16 cellular contexts compared by ENCODE assay signal in genomic region chr12:117089463-117089862, GRCh38. TPM values are rescaled to one million over a fixed set of nuclear protein-coding genes. Genes with fewer than 3 reads are reported as not detected.
A peak's percentile ranks its signal among the peaks of the same experiment; 100 is the strongest.
DNase-seq lines count a peak whose midpoint lies in the region; ATAC-seq, FAIRE-seq and TF ChIP-seq lines count a peak whose summit lies in the region.
"Had no signal": no experiment of that assay in that cellular context is flagged by ENCODE, and none has a peak within 500 bp of the region (broad histone marks: within the 10 kb centered on the region; RNA-seq: fewer than 3 reads in every experiment).

No MANE protein-coding gene starts in this region.

- CTCF ChIA-PET in A549 (lab: Yijun Ruan, JAX), result interaction anchor here (1.8 to 2.4 kb wide), 2 partner anchors 18 to 30 kb away, joined by 3 to 8 read pairs; no protein-coding TSS in a partner anchor
- CTCF ChIA-PET in Calu3 (lab: Charles Lee), result interaction anchor here (1.9 kb wide), 1 partner anchor 11 kb away, joined by 5 read pairs; no protein-coding TSS in a partner anchor
- CTCF ChIA-PET in K562 (lab: Yijun Ruan, JAX; ENCODE audit: low intra/inter-chr PET ratio), result no interaction called here

- in situ Hi-C loops in K562 (cut with MboI), result no loop called here

- H3K4me1 Mint-ChIP-seq in Calu3 (ENCODE audit: low read depth, unreplicated experiment), result peaks cover 91% of the 10 kb centered on the region

- peaks cover 91% of the 10 kb centered on the region for H3K36me3 Mint-ChIP-seq in Calu3 (ENCODE audit: insufficient read depth, unreplicated experiment)
- H3K36me3 Mint-ChIP-seq: CD8-positive, alpha-beta T cell had no signal

- ATAC-seq in A549, result no peak
- ATAC-seq in K562, result no peak
- ATAC-seq in pancreas, result no peak
- ATAC-seq in GM18909 (IDR thresholded peaks at IDR 0.05; ENCODE audit: poor library complexity, unreplicated experiment), result no peak
- ATAC-seq: CD8-positive, alpha-beta T cell; GM12878 had no signal

- H3K27ac ChIP-seq in A549 (no peak overlapping the region), K562 (ENCODE audit: extremely low read depth, low read depth, low read length) (no peak overlapping the region), pancreas (peak overlapping the region in 3 of 4 donors; percentile 40 to 96 (median 95)), spleen (no peak overlapping the region)

- H3K4me1 ChIP-seq in A549, result peaks cover 21% of the 10 kb centered on the region
- peaks cover 9 to 24% of the 10 kb centered on the region in 2 experiments; a peak in 4 of 5 replicates for H3K4me1 ChIP-seq in K562 (replicated peaks in 1 of 2; ENCODE audit: control insufficient read depth in 2 of 2, insufficient read depth in 2 of 2, low read length in 2 of 2)
- H3K4me1 ChIP-seq in pancreas, result peaks cover 71 to 84% (median 75%) of the 10 kb centered on the region in 3 donors
- no peaks in the 10 kb centered on the region for H3K4me1 ChIP-seq in spleen
- H3K4me1 ChIP-seq: HAP-1 had no signal

- TF ChIP-seq CTCF in A549 (IDR thresholded peaks at IDR 0.05), result no peak
- no peak for TF ChIP-seq CTCF in Calu3 (IDR thresholded peaks at IDR 0.05; ENCODE audit: unreplicated experiment)
- TF ChIP-seq CTCF in K562 (IDR thresholded peaks at IDR 0.05 in 2 of 3, conservative IDR thresholded peaks at IDR 0.05 in 1 of 3; ENCODE audit: insufficient read depth in 2 of 3, low read depth in 1 of 3, low read length in 3 of 3), result no peak
- no peak for TF ChIP-seq CTCF in pancreas (IDR thresholded peaks at IDR 0.05)
- TF ChIP-seq CTCF in spleen (IDR thresholded peaks at IDR 0.05 in 8 of 11, conservative IDR thresholded peaks at IDR 0.05 in 3 of 11), result no peak

- H4K20me1 ChIP-seq in K562 (replicated peaks; ENCODE audit: control insufficient read depth, insufficient read depth, low read length), result peaks cover 8% of the 10 kb centered on the region

- H3K9me1 ChIP-seq in K562 (ENCODE audit: control insufficient read depth, insufficient read depth, low read length), result no peaks in the 10 kb centered on the region

- H3K79me2 ChIP-seq in K562 (ENCODE audit: control insufficient read depth, insufficient read depth, low read length), result peaks cover 16% of the 10 kb centered on the region; the same call in 2 of the 3 replicates

- no peak overlapping the region for H3K9ac ChIP-seq in K562 (ENCODE audit: insufficient read depth in 1 of 2, low read depth in 2 of 2, low read length in 2 of 2)

- no peaks in the 10 kb centered on the region for H3K27me3 ChIP-seq in K562 (ENCODE audit: control insufficient read depth in 2 of 2, insufficient read depth in 2 of 2, low read length in 2 of 2)
- no peaks in the 10 kb centered on the region for H3K27me3 ChIP-seq in pancreas
- no peaks in the 10 kb centered on the region for H3K27me3 ChIP-seq in spleen (replicated peaks in 1 of 7)

- peak overlapping the region; percentile 99 for H3K27ac Mint-ChIP-seq in Calu3 (ENCODE audit: unreplicated experiment)
- H3K27ac Mint-ChIP-seq: CD14-positive monocyte; CD8-positive, alpha-beta T cell; HFFc6 had no signal

- H3K4me3 Mint-ChIP-seq in Calu3 (ENCODE audit: low read depth, unreplicated experiment), result peak overlapping the region; percentile 71
- H3K4me3 Mint-ChIP-seq: CD14-positive monocyte; CD8-positive, alpha-beta T cell; HFFc6 had no signal

- BruUV-seq in Calu3 (replicated peaks; lab: Mats Ljungman, UMichigan) (TSS peak; percentile 1), K562 (replicated peaks; lab: Mats Ljungman, UMichigan) (no TSS peak)

- H2AFZ ChIP-seq in K562 (ENCODE audit: low read depth, low read length), result no peak overlapping the region

- H3K9me3 ChIP-seq in A549 (peaks cover 14% of the 10 kb centered on the region; the same call in 2 of the 3 replicates), K562 (replicated peaks; ENCODE audit: control insufficient read depth, insufficient read depth, low read depth, low read length) (no peaks in the 10 kb centered on the region), pancreas (no peaks in the 10 kb centered on the region), spleen (peaks cover 0 to 23% (median 16%) of the 10 kb centered on the region in 8 donors)

- no peak for TF ChIP-seq RAD21 in A549 (conservative IDR thresholded peaks at IDR 0.05 in 1 of 2, IDR thresholded peaks at IDR 0.05 in 1 of 2)
- TF ChIP-seq RAD21 in K562 (CRISPR knock-in tag; conservative IDR thresholded peaks at IDR 0.05 in 1 of 2, IDR thresholded peaks at IDR 0.05 in 1 of 2), result no peak

- H3K36me3 ChIP-seq in K562 (ENCODE audit: control insufficient read depth, insufficient read depth, low read length) (no peaks in the 10 kb centered on the region), pancreas (no peaks in the 10 kb centered on the region), spleen (peaks cover 0 to 8% (median 0%) of the 10 kb centered on the region in 6 donors)
- H3K36me3 ChIP-seq: HAP-1 had no signal

- TF ChIP-seq EP300 in A549 (IDR thresholded peaks at IDR 0.05) (no peak), K562 (IDR thresholded peaks at IDR 0.05; ENCODE audit: low read length) (no peak)

- no peaks in the 10 kb centered on the region for H3K9me3 Mint-ChIP-seq in Calu3 (ENCODE audit: low read depth, unreplicated experiment)

- DNase-seq in A549 (ENCODE audit: low read depth in 1 of 2, low spot score in 1 of 2) (no peak), Calu3 (no peak), K562 (ENCODE audit: extremely low read depth in 1 of 4, low spot score in 3 of 4) (no peak), pancreas (no peak), spleen (no peak)
- DNase-seq: Caco-2; CD8-positive, alpha-beta T cell; DMS79; GOT3; HFFc6 had no signal

- no peaks in the 10 kb centered on the region for H3K27me3 Mint-ChIP-seq in Calu3 (ENCODE audit: unreplicated experiment)

- H3K4me2 ChIP-seq in A549 (no peak overlapping the region), K562 (ENCODE audit: insufficient read depth, low read length) (no peak overlapping the region)

- intact Hi-C loops in Calu3 (cut with micrococcal nuclease; ENCODE audit: unreplicated experiment), result no loop called here
- intact Hi-C loops in K562 (cut with micrococcal nuclease), result no loop called here
- intact Hi-C loops in pancreas (cut with DNase I), result loop anchor here in 1 of 3 donors (5.0 kb wide), 1 partner anchor 37 kb away; no protein-coding TSS in a partner anchor
- intact Hi-C loops in spleen (cut with DNase I; ENCODE audit: low total_unique reads), result no loop called here

- POLR2A ChIA-PET in A549 (lab: Yijun Ruan, JAX), result no interaction called here
- POLR2A ChIA-PET in K562 (lab: Yijun Ruan, JAX), result interaction anchor here (0.6 to 2.6 kb wide), 3 partner anchors 8 to 56 kb away, joined by 3 to 9 read pairs (median 5); no protein-coding TSS in a partner anchor

- TF ChIP-seq POLR2A in A549 (IDR thresholded peaks at IDR 0.05; ENCODE audit: low read length) (no peak), K562 (conservative IDR thresholded peaks at IDR 0.05) (no peak), spleen (IDR thresholded peaks at IDR 0.05) (no peak)

- FAIRE-seq in A549 (lab: Jason Lieb, UNC) (no peak), K562 (lab: Jason Lieb, UNC) (no peak), pancreas (lab: Jason Lieb, UNC) (no peak)
- FAIRE-seq: GM12878, GM18507 had no signal

- no peak overlapping the region for H3K4me3 ChIP-seq in A549
- H3K4me3 ChIP-seq in K562, result no peak overlapping the region
- no peak overlapping the region for H3K4me3 ChIP-seq in pancreas
- H3K4me3 ChIP-seq in spleen, result no peak overlapping the region
- H3K4me3 ChIP-seq: GM12878, HAP-1 had no signal

TF ChIP-seq in A549, 52 proteins besides CTCF, POLR2A, EP300 and RAD21:
- TF ChIP-seq NPAS2 (CRISPR knock-in tag; IDR thresholded peaks at IDR 0.05; ENCODE audit: borderline replicate concordance), result no peak
- 0 out of 2 replicates have a peak, but pooled peaks have one; percentile 40 for TF ChIP-seq ZSCAN20 (CRISPR knock-in tag; IDR thresholded peaks at IDR 0.05)
- no peak for TF ChIP-seq SREBF2 (IDR thresholded peaks at IDR 0.05)

TF ChIP-seq in K562, 482 proteins besides CTCF, POLR2A, EP300 and RAD21 (continues in another document):
- TF ChIP-seq SREBF2 (CRISPR knock-in tag; IDR thresholded peaks at IDR 0.05), result no peak
- TF ChIP-seq ZNF316 (IDR thresholded peaks at IDR 0.05), result no peak
- TF ChIP-seq XRCC3 (IDR thresholded peaks at IDR 0.05), result no peak

RNA-seq across cellular contexts. Expression of gene TESC, which starts 9.8 kb away (rescaled TPM):
- polyA plus RNA-seq in A549 (2011; rRNA removed), result 94.2 and 97.8 TPM in 2 replicates
- 189 and 215 TPM in 2 replicates for polyA plus RNA-seq in A549 (2012; cell fraction: cytosol; rRNA removed)
- polyA plus RNA-seq in A549 (2012; cell fraction: nucleus; rRNA removed), result 123 and 143 TPM in 2 replicates
- polyA plus RNA-seq in A549 (2017; fragmentation: RNase III; extraction: RNeasy Plus Mini Kit Qiagen cat#74134 plus additional on column Dnase treatment), result 93.4 to 104 TPM (median 97.5 TPM) in 3 replicates
- 60.9 and 63.7 TPM in 2 replicates for polyA minus RNA-seq in A549 (2011; rRNA and poly(A)+ RNA removed)
- total RNA-seq in Calu3 (2022), result 647 and 669 TPM in 2 replicates
- 16.2 and 42.2 TPM in 2 replicates for total RNA-seq in K562 (2011; cell fraction: chromatin; rRNA removed; ENCODE audit: low replicate concordance)
- total RNA-seq in K562 (2011; cell fraction: nucleolus; rRNA removed), result 30.9 and 35.9 TPM in 2 replicates
- total RNA-seq in K562 (2011; cell fraction: nucleoplasm; rRNA removed), result 12.6 and 19.2 TPM in 2 replicates
- 25.2 and 30.4 TPM in 2 replicates for total RNA-seq in K562 (2014; rRNA removed)
- 11.5 and 13.4 TPM in 2 replicates for total RNA-seq in K562 (2014; rRNA removed; fragmentation: Illumina TruSeq; extraction: Trizol)
- total RNA-seq in K562 (2015; rRNA removed; fragmentation: Illumina TruSeq; extraction: Trizol), result 11.6 and 12.6 TPM in 2 replicates
- total RNA-seq in K562 (2021), result 28.9 and 31.6 TPM in 2 replicates
- 21.7 and 25.3 TPM in 2 replicates for polyA plus RNA-seq in K562 (2011; rRNA removed)
- polyA plus RNA-seq in K562 (2011; cell fraction: cytosol; rRNA removed), result 27.4 and 44.2 TPM in 2 replicates
- polyA plus RNA-seq in K562 (2011; cell fraction: nucleus; rRNA removed), result 24.7 and 34.1 TPM in 2 replicates
- 14.6 and 21.7 TPM in 2 replicates for polyA plus RNA-seq in K562 (2012)
- polyA plus RNA-seq in K562 (2014; fragmentation: Illumina TruSeq; extraction: Trizol), result 17.8 and 20.7 TPM in 2 replicates
- 1 to 10 TPM in 1 of 2 experiments, under 1 TPM in 1; 0.96 to 2.0 TPM for polyA plus RNA-seq in K562 (2014; fragmentation: Nextera tagmentation; extraction: Ambion mirVana)
- 31.8 and 32.9 TPM in 2 replicates for polyA plus RNA-seq in K562 (2014; rRNA removed)
- 9.3 and 10.6 TPM in 2 replicates for polyA minus RNA-seq in K562 (2011; rRNA and poly(A)+ RNA removed)
- polyA minus RNA-seq in K562 (2011; cell fraction: cytosol; rRNA and poly(A)+ RNA removed), result 7.7 and 8.3 TPM in 2 replicates
- polyA minus RNA-seq in K562 (2011; cell fraction: nucleus; rRNA and poly(A)+ RNA removed), result 18.8 and 20.2 TPM in 2 replicates
- total RNA-seq in pancreas, result 10 to 100 TPM; 50.3 to 83.2 (median 62.1) TPM
- polyA plus RNA-seq in pancreas, result 10 to 100 TPM; 59.0 to 64.7 TPM
- total RNA-seq in spleen, result 10 to 100 TPM in 5 of 7 donors, 1 to 10 TPM in 2; 5.5 to 26.9 (median 20.3) TPM
- polyA plus RNA-seq in spleen, result 10 to 100 TPM in 2 of 3 donors, 1 to 10 TPM in 1; 5.5 to 16.1 (median 10.9) TPM
- total RNA-seq: A673, HFFc6 had no signal

Comparison
In these comparisons a context has a peak if more than half of its experiments do, and no peak if none do; other contexts are left out.
1. H3K27ac ChIP-seq: peak in pancreas (3 of 4); none in A549 (0 of 2), K562 (single experiment) and spleen (0 of 8).
2. Of the 35 proteins assayed by ChIP-seq in both K562 and A549: peak only in K562: HDAC2; only in A549: none; in both: none; in neither: 34.